Comparison of ENCODE assay signal across 1 cellular context in the genomic region with DNA sequence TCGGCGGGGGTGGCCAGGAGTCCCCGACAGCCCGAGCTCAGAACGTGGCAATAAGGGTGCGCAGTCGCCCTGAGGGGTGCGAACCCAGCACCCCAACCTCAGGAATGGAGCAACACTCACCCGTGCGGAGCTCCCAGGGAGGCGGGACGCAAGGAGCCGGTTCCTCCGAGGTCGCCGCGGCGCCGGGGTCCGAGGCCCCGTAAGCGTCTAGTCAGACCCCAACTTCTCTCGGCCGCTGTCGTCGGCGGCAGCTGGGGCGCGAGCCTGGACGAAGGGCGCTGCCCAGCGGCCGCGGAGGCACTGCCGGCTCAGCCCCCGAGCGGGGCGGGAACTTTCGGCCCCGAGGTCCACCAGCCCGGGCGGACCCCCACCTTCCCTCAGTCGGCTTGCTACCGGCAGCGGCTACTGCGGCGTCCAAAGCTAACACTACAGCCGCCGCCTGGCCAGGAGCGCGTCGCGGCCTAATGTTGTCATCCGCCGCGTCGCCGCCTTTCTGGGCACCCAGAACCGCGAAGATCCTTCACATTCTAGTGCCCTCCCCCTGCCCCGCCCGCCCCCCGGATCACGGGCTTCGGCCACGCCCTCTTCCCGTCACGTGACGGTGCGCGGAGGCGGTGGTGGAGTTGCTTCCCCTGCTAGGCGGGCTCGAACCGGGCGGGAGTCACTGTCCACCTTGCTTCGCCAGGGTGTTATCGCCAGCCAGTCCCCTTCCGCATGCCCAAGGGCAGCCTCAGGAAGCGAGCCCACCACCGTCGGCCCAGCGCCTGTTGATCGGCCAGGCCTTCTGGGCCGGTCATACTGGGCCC.
A peak's percentile ranks its signal among the peaks of the same experiment; 100 is the strongest.
TF ChIP-seq lines count a peak whose summit lies in the region.

A gene with protein sequence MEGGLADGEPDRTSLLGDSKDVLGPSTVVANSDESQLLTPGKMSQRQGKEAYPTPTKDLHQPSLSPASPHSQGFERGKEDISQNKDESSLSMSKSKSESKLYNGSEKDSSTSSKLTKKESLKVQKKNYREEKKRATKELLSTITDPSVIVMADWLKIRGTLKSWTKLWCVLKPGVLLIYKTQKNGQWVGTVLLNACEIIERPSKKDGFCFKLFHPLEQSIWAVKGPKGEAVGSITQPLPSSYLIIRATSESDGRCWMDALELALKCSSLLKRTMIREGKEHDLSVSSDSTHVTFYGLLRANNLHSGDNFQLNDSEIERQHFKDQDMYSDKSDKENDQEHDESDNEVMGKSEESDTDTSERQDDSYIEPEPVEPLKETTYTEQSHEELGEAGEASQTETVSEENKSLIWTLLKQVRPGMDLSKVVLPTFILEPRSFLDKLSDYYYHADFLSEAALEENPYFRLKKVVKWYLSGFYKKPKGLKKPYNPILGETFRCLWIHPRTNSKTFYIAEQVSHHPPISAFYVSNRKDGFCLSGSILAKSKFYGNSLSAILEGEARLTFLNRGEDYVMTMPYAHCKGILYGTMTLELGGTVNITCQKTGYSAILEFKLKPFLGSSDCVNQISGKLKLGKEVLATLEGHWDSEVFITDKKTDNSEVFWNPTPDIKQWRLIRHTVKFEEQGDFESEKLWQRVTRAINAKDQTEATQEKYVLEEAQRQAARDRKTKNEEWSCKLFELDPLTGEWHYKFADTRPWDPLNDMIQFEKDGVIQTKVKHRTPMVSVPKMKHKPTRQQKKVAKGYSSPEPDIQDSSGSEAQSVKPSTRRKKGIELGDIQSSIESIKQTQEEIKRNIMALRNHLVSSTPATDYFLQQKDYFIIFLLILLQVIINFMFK (minus strand): TSS at position 495 of the 806 bp plus-strand sequence. CDS start 72,220 bp downstream, outside the sequence.

TF ChIP-seq in HEK293, 187 proteins besides CTCF, POLR2A, EP300 and RAD21 (continued from another document):
- TF ChIP-seq, protein P1, sequence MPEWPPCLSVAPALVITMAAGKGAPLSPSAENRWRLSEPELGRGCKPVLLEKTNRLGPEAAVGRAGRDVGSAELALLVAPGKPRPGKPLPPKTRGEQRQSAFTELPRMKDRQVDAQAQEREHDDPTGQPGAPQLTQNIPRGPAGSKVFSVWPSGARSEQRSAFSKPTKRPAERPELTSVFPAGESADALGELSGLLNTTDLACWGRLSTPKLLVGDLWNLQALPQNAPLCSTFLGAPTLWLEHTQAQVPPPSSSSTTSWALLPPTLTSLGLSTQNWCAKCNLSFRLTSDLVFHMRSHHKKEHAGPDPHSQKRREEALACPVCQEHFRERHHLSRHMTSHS (tag by site-specific recombination; IDR thresholded peaks at IDR 0.05): no peak
- TF ChIP-seq ZBTB48 (tag by site-specific recombination; IDR thresholded peaks at IDR 0.05) (peak; percentile 82; the same call in 1 of the 2 replicates), ZEB2 (tag by site-specific recombination; IDR thresholded peaks at IDR 0.05) (peak; percentile 54), ZNF416 (tag by site-specific recombination; IDR thresholded peaks at IDR 0.05) (no peak), SALL2 (tag by site-specific recombination; IDR thresholded peaks at IDR 0.05; ENCODE audit: borderline replicate concordance) (no peak), ZNF302 (tag by site-specific recombination; IDR thresholded peaks at IDR 0.05; ENCODE audit: low read depth) (no peak), OVOL3 (tag by site-specific recombination; IDR thresholded peaks at IDR 0.05) (peak; percentile 26; the same call in 1 of the 2 replicates), ZNF121 (tag by site-specific recombination; IDR thresholded peaks at IDR 0.05) (0 out of 2 replicates have a peak, but pooled peaks have one; percentile 8), ZNF521 (tag by site-specific recombination; IDR thresholded peaks at IDR 0.05) (no peak), ZNF777 (tag by site-specific recombination; IDR thresholded peaks at IDR 0.05; ENCODE audit: borderline replicate concordance) (peak; percentile 28; the same call in 1 of the 2 replicates), ZNF501 (tag by site-specific recombination; IDR thresholded peaks at IDR 0.05) (peak; percentile 89), ZNF16 (tag by site-specific recombination; IDR thresholded peaks at IDR 0.05; ENCODE audit: low read depth) (no peak), ZNF544 (tag by site-specific recombination; IDR thresholded peaks at IDR 0.05) (no peak), ZNF175 (tag by site-specific recombination; IDR thresholded peaks at IDR 0.05) (no peak), ZNF610 (tag by site-specific recombination; IDR thresholded peaks at IDR 0.05; ENCODE audit: borderline replicate concordance) (no peak), FEZF1 (tag by site-specific recombination; IDR thresholded peaks at IDR 0.05) (no peak), ZFP3 (tag by site-specific recombination; IDR thresholded peaks at IDR 0.05; ENCODE audit: low read depth) (no peak), ZNF404 (tag by site-specific recombination; IDR thresholded peaks at IDR 0.05) (no peak), ZNF670 (tag by site-specific recombination; IDR thresholded peaks at IDR 0.05; ENCODE audit: low read depth) (no peak), ZSCAN16 (tag by site-specific recombination; IDR thresholded peaks at IDR 0.05) (no peak; the same call in 1 of the 2 replicates), ZNF596 (tag by site-specific recombination; IDR thresholded peaks at IDR 0.05) (0 out of 2 replicates have a peak, but pooled peaks have one; percentile 13)
- TF ChIP-seq, protein P2, sequence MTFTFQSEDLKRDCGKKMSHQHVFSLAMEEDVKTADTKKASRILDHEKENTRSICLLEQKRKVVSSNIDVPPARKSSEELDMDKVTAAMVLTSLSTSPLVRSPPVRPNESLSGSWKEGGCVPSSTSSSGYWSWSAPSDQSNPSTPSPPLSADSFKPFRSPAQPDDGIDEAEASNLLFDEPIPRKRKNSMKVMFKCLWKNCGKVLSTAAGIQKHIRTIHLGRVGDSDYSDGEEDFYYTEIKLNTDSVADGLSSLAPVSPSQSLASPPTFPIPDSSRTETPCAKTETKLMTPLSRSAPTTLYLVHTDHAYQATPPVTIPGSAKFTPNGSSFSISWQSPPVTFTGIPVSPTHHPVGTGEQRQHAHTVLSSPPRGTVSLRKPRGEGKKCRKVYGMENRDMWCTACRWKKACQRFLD (tag by site-specific recombination; IDR thresholded peaks at IDR 0.05): no peak
- TF ChIP-seq, protein P3, sequence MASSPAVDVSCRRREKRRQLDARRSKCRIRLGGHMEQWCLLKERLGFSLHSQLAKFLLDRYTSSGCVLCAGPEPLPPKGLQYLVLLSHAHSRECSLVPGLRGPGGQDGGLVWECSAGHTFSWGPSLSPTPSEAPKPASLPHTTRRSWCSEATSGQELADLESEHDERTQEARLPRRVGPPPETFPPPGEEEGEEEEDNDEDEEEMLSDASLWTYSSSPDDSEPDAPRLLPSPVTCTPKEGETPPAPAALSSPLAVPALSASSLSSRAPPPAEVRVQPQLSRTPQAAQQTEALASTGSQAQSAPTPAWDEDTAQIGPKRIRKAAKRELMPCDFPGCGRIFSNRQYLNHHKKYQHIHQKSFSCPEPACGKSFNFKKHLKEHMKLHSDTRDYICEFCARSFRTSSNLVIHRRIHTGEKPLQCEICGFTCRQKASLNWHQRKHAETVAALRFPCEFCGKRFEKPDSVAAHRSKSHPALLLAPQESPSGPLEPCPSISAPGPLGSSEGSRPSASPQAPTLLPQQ (tag by site-specific recombination; IDR thresholded peaks at IDR 0.05): peak; percentile 22; the same call in 1 of the 2 replicates
- TF ChIP-seq, protein P4, sequence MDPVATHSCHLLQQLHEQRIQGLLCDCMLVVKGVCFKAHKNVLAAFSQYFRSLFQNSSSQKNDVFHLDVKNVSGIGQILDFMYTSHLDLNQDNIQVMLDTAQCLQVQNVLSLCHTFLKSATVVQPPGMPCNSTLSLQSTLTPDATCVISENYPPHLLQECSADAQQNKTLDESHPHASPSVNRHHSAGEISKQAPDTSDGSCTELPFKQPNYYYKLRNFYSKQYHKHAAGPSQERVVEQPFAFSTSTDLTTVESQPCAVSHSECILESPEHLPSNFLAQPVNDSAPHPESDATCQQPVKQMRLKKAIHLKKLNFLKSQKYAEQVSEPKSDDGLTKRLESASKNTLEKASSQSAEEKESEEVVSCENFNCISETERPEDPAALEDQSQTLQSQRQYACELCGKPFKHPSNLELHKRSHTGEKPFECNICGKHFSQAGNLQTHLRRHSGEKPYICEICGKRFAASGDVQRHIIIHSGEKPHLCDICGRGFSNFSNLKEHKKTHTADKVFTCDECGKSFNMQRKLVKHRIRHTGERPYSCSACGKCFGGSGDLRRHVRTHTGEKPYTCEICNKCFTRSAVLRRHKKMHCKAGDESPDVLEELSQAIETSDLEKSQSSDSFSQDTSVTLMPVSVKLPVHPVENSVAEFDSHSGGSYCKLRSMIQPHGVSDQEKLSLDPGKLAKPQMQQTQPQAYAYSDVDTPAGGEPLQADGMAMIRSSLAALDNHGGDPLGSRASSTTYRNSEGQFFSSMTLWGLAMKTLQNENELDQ (tag by site-specific recombination; IDR thresholded peaks at IDR 0.05; ENCODE audit: low read depth): no peak
- TF ChIP-seq, protein P5, sequence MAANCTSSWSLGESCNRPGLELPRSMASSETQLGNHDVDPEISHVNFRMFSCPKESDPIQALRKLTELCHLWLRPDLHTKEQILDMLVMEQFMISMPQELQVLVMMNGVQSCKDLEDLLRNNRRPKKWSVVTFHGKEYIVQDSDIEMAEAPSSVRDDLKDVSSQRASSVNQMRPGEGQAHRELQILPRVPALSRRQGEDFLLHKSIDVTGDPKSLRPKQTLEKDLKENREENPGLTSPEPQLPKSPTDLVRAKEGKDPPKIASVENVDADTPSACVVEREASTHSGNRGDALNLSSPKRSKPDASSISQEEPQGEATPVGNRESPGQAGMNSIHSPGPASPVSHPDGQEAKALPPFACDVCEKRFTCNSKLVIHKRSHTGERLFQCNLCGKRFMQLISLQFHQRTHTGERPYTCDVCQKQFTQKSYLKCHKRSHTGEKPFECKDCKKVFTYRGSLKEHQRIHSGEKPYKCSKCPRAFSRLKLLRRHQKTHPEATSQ (tag by site-specific recombination; IDR thresholded peaks at IDR 0.05): 0 out of 2 replicates have a peak, but pooled peaks have one; percentile 70
- TF ChIP-seq, protein P6, sequence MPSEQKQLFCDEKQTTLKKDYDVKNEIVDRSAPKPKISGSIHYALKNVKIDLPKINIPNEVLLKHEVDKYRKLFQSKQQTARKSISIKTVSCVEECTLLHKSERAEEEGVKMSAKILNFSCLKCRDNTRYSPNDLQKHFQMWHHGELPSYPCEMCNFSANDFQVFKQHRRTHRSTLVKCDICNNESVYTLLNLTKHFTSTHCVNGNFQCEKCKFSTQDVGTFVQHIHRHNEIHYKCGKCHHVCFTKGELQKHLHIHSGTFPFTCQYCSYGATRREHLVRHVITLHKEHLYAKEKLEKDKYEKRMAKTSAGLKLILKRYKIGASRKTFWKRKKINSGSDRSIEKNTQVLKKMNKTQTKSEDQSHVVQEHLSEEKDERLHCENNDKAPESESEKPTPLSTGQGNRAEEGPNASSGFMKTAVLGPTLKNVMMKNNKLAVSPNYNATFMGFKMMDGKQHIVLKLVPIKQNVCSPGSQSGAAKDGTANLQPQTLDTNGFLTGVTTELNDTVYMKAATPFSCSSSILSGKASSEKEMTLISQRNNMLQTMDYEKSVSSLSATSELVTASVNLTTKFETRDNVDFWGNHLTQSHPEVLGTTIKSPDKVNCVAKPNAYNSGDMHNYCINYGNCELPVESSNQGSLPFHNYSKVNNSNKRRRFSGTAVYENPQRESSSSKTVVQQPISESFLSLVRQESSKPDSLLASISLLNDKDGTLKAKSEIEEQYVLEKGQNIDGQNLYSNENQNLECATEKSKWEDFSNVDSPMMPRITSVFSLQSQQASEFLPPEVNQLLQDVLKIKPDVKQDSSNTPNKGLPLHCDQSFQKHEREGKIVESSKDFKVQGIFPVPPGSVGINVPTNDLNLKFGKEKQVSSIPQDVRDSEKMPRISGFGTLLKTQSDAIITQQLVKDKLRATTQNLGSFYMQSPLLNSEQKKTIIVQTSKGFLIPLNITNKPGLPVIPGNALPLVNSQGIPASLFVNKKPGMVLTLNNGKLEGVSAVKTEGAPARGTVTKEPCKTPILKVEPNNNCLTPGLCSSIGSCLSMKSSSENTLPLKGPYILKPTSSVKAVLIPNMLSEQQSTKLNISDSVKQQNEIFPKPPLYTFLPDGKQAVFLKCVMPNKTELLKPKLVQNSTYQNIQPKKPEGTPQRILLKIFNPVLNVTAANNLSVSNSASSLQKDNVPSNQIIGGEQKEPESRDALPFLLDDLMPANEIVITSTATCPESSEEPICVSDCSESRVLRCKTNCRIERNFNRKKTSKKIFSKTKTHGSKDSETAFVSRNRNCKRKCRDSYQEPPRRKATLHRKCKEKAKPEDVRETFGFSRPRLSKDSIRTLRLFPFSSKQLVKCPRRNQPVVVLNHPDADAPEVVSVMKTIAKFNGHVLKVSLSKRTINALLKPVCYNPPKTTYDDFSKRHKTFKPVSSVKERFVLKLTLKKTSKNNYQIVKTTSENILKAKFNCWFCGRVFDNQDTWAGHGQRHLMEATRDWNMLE (tag by site-specific recombination; conservative IDR thresholded peaks at IDR 0.05; ENCODE audit: low read depth): no peak
- TF ChIP-seq, protein P7, sequence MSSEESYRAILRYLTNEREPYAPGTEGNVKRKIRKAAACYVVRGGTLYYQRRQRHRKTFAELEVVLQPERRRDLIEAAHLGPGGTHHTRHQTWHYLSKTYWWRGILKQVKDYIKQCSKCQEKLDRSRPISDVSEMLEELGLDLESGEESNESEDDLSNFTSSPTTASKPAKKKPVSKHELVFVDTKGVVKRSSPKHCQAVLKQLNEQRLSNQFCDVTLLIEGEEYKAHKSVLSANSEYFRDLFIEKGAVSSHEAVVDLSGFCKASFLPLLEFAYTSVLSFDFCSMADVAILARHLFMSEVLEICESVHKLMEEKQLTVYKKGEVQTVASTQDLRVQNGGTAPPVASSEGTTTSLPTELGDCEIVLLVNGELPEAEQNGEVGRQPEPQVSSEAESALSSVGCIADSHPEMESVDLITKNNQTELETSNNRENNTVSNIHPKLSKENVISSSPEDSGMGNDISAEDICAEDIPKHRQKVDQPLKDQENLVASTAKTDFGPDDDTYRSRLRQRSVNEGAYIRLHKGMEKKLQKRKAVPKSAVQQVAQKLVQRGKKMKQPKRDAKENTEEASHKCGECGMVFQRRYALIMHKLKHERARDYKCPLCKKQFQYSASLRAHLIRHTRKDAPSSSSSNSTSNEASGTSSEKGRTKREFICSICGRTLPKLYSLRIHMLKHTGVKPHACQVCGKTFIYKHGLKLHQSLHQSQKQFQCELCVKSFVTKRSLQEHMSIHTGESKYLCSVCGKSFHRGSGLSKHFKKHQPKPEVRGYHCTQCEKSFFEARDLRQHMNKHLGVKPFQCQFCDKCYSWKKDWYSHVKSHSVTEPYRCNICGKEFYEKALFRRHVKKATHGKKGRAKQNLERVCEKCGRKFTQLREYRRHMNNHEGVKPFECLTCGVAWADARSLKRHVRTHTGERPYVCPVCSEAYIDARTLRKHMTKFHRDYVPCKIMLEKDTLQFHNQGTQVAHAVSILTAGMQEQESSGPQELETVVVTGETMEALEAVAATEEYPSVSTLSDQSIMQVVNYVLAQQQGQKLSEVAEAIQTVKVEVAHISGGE (tag by site-specific recombination; conservative IDR thresholded peaks at IDR 0.05; ENCODE audit: low read depth): peak; percentile 56
- TF ChIP-seq, protein P8, sequence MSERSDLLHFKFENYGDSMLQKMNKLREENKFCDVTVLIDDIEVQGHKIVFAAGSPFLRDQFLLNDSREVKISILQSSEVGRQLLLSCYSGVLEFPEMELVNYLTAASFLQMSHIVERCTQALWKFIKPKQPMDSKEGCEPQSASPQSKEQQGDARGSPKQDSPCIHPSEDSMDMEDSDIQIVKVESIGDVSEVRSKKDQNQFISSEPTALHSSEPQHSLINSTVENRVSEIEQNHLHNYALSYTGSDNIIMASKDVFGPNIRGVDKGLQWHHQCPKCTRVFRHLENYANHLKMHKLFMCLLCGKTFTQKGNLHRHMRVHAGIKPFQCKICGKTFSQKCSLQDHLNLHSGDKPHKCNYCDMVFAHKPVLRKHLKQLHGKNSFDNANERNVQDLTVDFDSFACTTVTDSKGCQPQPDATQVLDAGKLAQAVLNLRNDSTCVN (tag by site-specific recombination; optimal IDR thresholded peaks at IDR 0.05): peak; percentile 79
